ENCODE assay signal across 16 cellular contexts in genomic region chr11:110147965-110148709, GRCh38. TPM values are rescaled to one million over a fixed set of nuclear protein-coding genes. Genes with fewer than 3 reads are reported as not detected.
DNase-seq lines count a peak whose midpoint lies in the region; ATAC-seq, FAIRE-seq and TF ChIP-seq lines count a peak whose summit lies in the region.
"Had no signal": no experiment of that assay in that cellular context is flagged by ENCODE, and none has a peak within 500 bp of the region (broad histone marks: within the 10 kb centered on the region; RNA-seq: fewer than 3 reads in every experiment).

No MANE protein-coding gene starts in this region.

- TF ChIP-seq EP300 in GM12878 (IDR thresholded peaks at IDR 0.05; ENCODE audit: borderline replicate concordance in 1 of 2, control insufficient read depth in 1 of 2, low read depth in 2 of 2, low read length in 2 of 2): no peak

- ATAC-seq in GM12878 (no peak), T-helper 17 cell (no peak), HG03342 (IDR thresholded peaks at IDR 0.05; ENCODE audit: unreplicated experiment) (no peak)
- ATAC-seq: Panc1 had no signal

- H3K36me3 ChIP-seq in GM12878 (ENCODE audit: control insufficient read depth in 2 of 2, insufficient read depth in 2 of 2, low read length in 1 of 2) (no peaks in the 10 kb centered on the region; a peak in 2 of 4 replicates), MM.1S (replicated peaks; ENCODE audit: insufficient read depth, low read length) (no peaks in the 10 kb centered on the region)

- no peaks in the 10 kb centered on the region for H3K4me1 Mint-ChIP-seq in T-helper 17 cell
- H3K4me1 Mint-ChIP-seq: activated B cell treated with CpG ODN at 0.5 μM for 24 hours had no signal

- no peaks in the 10 kb centered on the region for H3K9me2 ChIP-seq in MM.1S (replicated peaks; ENCODE audit: insufficient read depth, low read length)

- RAD21 ChIA-PET in GM12878 (lab: Charles Lee; ENCODE audit: unreplicated experiment): interaction anchor here (1.3 kb wide), 1 partner anchor 295 kb away, joined by 3 read pairs; no protein-coding TSS in a partner anchor

- H3K4me3 Mint-ChIP-seq in T-helper 17 cell: no peak overlapping the region
- H3K4me3 Mint-ChIP-seq: activated B cell treated with CpG ODN at 0.5 μM for 24 hours; CD4-positive, alpha-beta memory T cell; neural crest cell had no signal

- FAIRE-seq in GM12878 (lab: Jason Lieb, UNC): peak; percentile 54

- no peak for TF ChIP-seq RAD21 in GM12878 (IDR thresholded peaks at IDR 0.05; ENCODE audit: insufficient read depth, low read depth, low read length)

- H3K9ac ChIP-seq in GM12878 (ENCODE audit: control insufficient read depth, insufficient read depth, low read length): no peak overlapping the region
- no peak overlapping the region for H3K9ac ChIP-seq in MM.1S (ENCODE audit: low read length)

- 5% methylated on average over 3 of the region's 3 CpGs for WGBS in GM12878 (ENCODE audit: insufficient coverage, insufficient replicate concordance, low lambda C conversion rate, missing lambda C conversion rate)

- no TSS peak for BruUV-seq in GM12878 (replicated peaks; lab: Mats Ljungman, UMichigan)

- intact Hi-C loops in GM12878 (cut with micrococcal nuclease; ENCODE audit: unreplicated experiment): no loop called here

- H3K9me3 ChIP-seq in GM12878 (replicated peaks; ENCODE audit: control insufficient read depth, insufficient read depth, low read length): no peaks in the 10 kb centered on the region
- no peaks in the 10 kb centered on the region for H3K9me3 ChIP-seq in MM.1S (replicated peaks; ENCODE audit: insufficient read depth, low read length)
- H3K9me3 ChIP-seq in T-helper 17 cell (ENCODE audit: control insufficient read depth, low read length, poor library complexity, severe bottlenecking): no peaks in the 10 kb centered on the region

- H3K79me2 ChIP-seq in GM12878 (ENCODE audit: control insufficient read depth, insufficient read depth, low read length) (peaks cover 4% of the 10 kb centered on the region; the same call in 1 of the 2 replicates), MM.1S (ENCODE audit: low read length) (peaks cover 3% of the 10 kb centered on the region; the same call in 1 of the 2 replicates)

- H3K27me3 ChIP-seq in GM12878 (replicated peaks in 1 of 2; ENCODE audit: control insufficient read depth in 2 of 2, insufficient read depth in 2 of 2, low read length in 1 of 2) (no peaks in the 10 kb centered on the region), MM.1S (replicated peaks; ENCODE audit: insufficient read depth, low read length) (no peaks in the 10 kb centered on the region)

- H3K27me3 Mint-ChIP-seq in T-helper 17 cell: peaks cover 15% of the 10 kb centered on the region

- no peak overlapping the region for H3K27ac Mint-ChIP-seq in T-helper 17 cell
- H3K27ac Mint-ChIP-seq: activated B cell treated with CpG ODN at 0.5 μM for 24 hours; CD4-positive, alpha-beta memory T cell had no signal

- H3K4me2 ChIP-seq in GM12878 (ENCODE audit: control insufficient read depth, insufficient read depth): no peak overlapping the region
- H3K4me2 ChIP-seq in MM.1S (ENCODE audit: low read depth, low read length): no peak overlapping the region

- TF ChIP-seq POLR2A in GM12878 (IDR thresholded peaks at IDR 0.05; ENCODE audit: low read depth, low read length): no peak

- H4K20me1 ChIP-seq in GM12878 (ENCODE audit: control insufficient read depth, insufficient read depth) (no peaks in the 10 kb centered on the region), MM.1S (ENCODE audit: insufficient read depth, low read length) (no peaks in the 10 kb centered on the region)

- in situ Hi-C loops in GM12878 (cut with MboI): no loop called here

- SMC1A ChIA-PET in GM12878 (lab: Charles Lee; ENCODE audit: uncharacterized antibody, unreplicated experiment): interaction anchor here (1.0 to 2.2 kb wide), 4 partner anchors 8 to 209 kb away, joined by 3 to 6 read pairs (median 4); no protein-coding TSS in a partner anchor

- no peak overlapping the region for H3K27ac ChIP-seq in GM12878 (ENCODE audit: control insufficient read depth, insufficient read depth)
- H3K27ac ChIP-seq in MM.1S (ENCODE audit: low read length): no peak overlapping the region

- POLR2A ChIA-PET in GM12878 (lab: Charles Lee): interaction anchor here (1.5 kb wide), 1 partner anchor 21 kb away, joined by 3 read pairs; no protein-coding TSS in a partner anchor

- H3K36me3 Mint-ChIP-seq in T-helper 17 cell (ENCODE audit: low read depth): no peaks in the 10 kb centered on the region
- H3K36me3 Mint-ChIP-seq: CD4-positive, alpha-beta memory T cell had no signal

- H3F3A ChIP-seq in MM.1S (ENCODE audit: insufficient read depth, low read length): no peaks in the 10 kb centered on the region

- TF ChIP-seq CTCF in GM12878 (IDR thresholded peaks at IDR 0.05 in 2 of 3, conservative IDR thresholded peaks at IDR 0.05 in 1 of 3; ENCODE audit: control insufficient read depth in 2 of 3, extremely low read depth in 1 of 3, insufficient read depth in 1 of 3, low read depth in 3 of 3, low read length in 3 of 3) (no peak), MM.1S (IDR thresholded peaks at IDR 0.05; ENCODE audit: low read length) (no peak)

- DNase-seq in AG08396 (ENCODE audit: low spot score) (peak; percentile 20), HT1080 (ENCODE audit: low read depth) (peak; percentile 74), GM12878 (ENCODE audit: low read depth, low spot score) (no peak), hepatic stellate cell (ENCODE audit: low spot score) (peak; percentile 58), MM.1S (no peak), T-helper 17 cell (no peak), Ammon's horn (ENCODE audit: low spot score) (no peak)
- DNase-seq: activated B cell treated with CpG ODN at 0.5 μM for 24 hours; activated naive CD4-positive, alpha-beta T cell treated with Interleukin-2 at 50 U/mL for 16 hours; CD4-positive, alpha-beta memory T cell; effector memory CD4-positive, alpha-beta T cell; NCI-H1694 treated with DMSO at 0.1 percent for 48 hours; stimulated activated naive CD4-positive, alpha-beta T cell had no signal

- H2AFZ ChIP-seq in GM12878 (ENCODE audit: control insufficient read depth, low read depth, low read length) (no peak overlapping the region), MM.1S (ENCODE audit: low read length) (no peak overlapping the region)

- H3K4me1 ChIP-seq in GM12878 (ENCODE audit: control insufficient read depth, insufficient read depth, low read length): no peaks in the 10 kb centered on the region
- H3K4me1 ChIP-seq in MM.1S (ENCODE audit: low read length): no peaks in the 10 kb centered on the region

- CTCF ChIA-PET in GM12878 (lab: Yijun Ruan, JAX): interaction anchor here (1.1 kb wide), 1 partner anchor 220 kb away, joined by 3 read pairs; no protein-coding TSS in a partner anchor

- H3K4me3 ChIP-seq in GM12878 (no peak overlapping the region), MM.1S (ENCODE audit: low read length) (no peak overlapping the region)

TF ChIP-seq in GM12878, 131 proteins besides CTCF, POLR2A, EP300 and RAD21 (continues in another document):
- TF ChIP-seq ZBTB33 (IDR thresholded peaks at IDR 0.05): no peak
- no peak for TF ChIP-seq SPI1 (IDR thresholded peaks at IDR 0.05; ENCODE audit: borderline replicate concordance, insufficient read depth, low read depth, low read length)
- TF ChIP-seq RB1 (IDR thresholded peaks at IDR 0.05; ENCODE audit: borderline replicate concordance): no peak

RNA-seq across cellular contexts. Expression of gene ZC3H12C, which starts 54.9 kb away (rescaled TPM):
- 6.3 and 8.3 TPM in 2 replicates for total RNA-seq in HT1080 (2014; rRNA removed; shearing (Covaris generic))
- polyA plus RNA-seq in HT1080 (2015; cell fraction: cytosol; rRNA removed): 4.5 and 5.2 TPM in 2 replicates
- polyA plus RNA-seq in HT1080 (2015; cell fraction: nucleus; rRNA removed): 11.8 and 12.2 TPM in 2 replicates
- total RNA-seq in GM12878 (2013; cell fraction: nucleolus; rRNA removed): 85.3 and 89.4 TPM in 2 replicates
- total RNA-seq in GM12878 (2014; rRNA removed) (4.5 and 5.2 TPM in 2 replicates), GM12878 (2014; rRNA removed; fragmentation: Illumina TruSeq; extraction: Trizol) (4.3 and 4.8 TPM in 2 replicates), GM12878 (2021) (6.9 and 7.4 TPM in 2 replicates), T-helper 17 cell (under 1 TPM; 0.15 to 0.91 TPM)
- 2.3 TPM for polyA plus RNA-seq in GM12878 (2011; ENCODE audit: low read depth)
- polyA plus RNA-seq in GM12878 (2011; rRNA removed) (31.0 and 33.4 TPM in 2 replicates), GM12878 (2014; fragmentation: Illumina TruSeq; extraction: Trizol) (5.0 and 6.1 TPM in 2 replicates), GM12878 (2014; fragmentation: Nextera tagmentation; extraction: Ambion mirVana) (under 1 TPM; 0.31 to 0.68 TPM), GM12878 (2014; rRNA removed) (2.7 and 3.0 TPM in 2 replicates), GM12878 (2016; fragmentation: Nextera tagmentation; extraction: Ambion mirVana) (under 1 TPM; 0.47 to 0.88 TPM)
- polyA plus RNA-seq in GM12878 (2011; cell fraction: cytosol; rRNA removed): 16.3 and 20.0 TPM in 2 replicates
- polyA plus RNA-seq in GM12878 (2011; cell fraction: nucleus; rRNA removed): 50.0 and 63.9 TPM in 2 replicates
- 3.6 and 6.9 TPM in 2 replicates for polyA plus RNA-seq in GM12878 (2012)
- polyA minus RNA-seq in GM12878 (2011; rRNA and poly(A)+ RNA removed): 48.1 and 60.4 TPM in 2 replicates
- polyA minus RNA-seq in GM12878 (2011; cell fraction: cytosol; rRNA and poly(A)+ RNA removed): 12.0 and 14.9 TPM in 2 replicates
- polyA minus RNA-seq in GM12878 (2011; cell fraction: nucleus; rRNA and poly(A)+ RNA removed): 34.0 and 40.4 TPM in 2 replicates
- polyA plus RNA-seq: CD4-positive, alpha-beta memory T cell had no signal

Comparison
In these comparisons a context has a peak if more than half of its experiments do, and no peak if none do; other contexts are left out.
1. DNase-seq: peak in AG08396 (single experiment), HT1080 (single experiment) and hepatic stellate cell (single experiment); none in GM12878 (single experiment), MM.1S (single experiment), T-helper 17 cell (0 of 3) and Ammon's horn (single experiment).